18 cellular contexts compared by ENCODE assay signal in the genomic region with DNA sequence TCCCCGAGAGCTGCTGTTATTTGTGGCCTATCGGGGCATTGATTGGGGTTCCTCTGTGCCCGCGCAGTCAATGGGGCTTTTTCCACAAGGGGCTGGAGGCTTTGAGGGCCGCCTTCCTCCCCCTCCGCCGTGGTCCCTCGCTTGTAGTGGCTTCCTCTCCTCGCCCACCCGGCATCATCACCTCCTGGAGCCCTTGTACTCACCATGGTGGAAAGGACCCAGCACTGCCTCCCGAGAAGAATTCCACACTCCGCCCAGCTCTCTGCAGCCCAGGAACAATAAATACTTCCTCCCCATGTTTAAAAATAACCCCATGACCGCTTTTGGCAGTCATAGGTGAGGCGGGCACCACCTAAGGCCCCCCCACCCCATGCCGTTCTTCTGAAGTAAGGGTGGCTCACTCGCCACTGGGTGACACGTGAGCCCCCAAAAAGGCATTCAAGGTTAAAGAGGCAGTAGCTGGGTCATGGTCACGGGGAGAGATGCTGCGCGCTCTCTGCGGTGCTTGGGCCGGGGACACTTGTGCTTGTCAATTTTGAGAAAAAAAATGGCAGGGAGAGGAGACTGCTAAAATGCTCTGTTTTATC. TPM values are rescaled to one million over a fixed set of nuclear protein-coding genes. Genes with fewer than 3 reads are reported as not detected.
"Had no signal": no experiment of that assay in that cellular context is flagged by ENCODE, and none has a peak within 500 bp of the region (broad histone marks: within the 10 kb centered on the region; RNA-seq: fewer than 3 reads in every experiment).

MYL2 (minus strand) TSS at position 256 of the 587 bp plus-strand sequence; CDS start at position 206, 50 bp downstream.

- H3K4me1 Mint-ChIP-seq: activated CD4-positive, alpha-beta T cell treated with anti-CD3 and anti-CD28 coated beads, Interleukin-2, amount 10 ng/mL, durations not matched to agents 7 days and 5 days; stimulated activated naive CD8-positive, alpha-beta T cell treated with anti-CD3 and anti-CD28 coated beads, Interleukin-15, amount 100 ng/mL, for 72 hours had no signal

- H3K9me3 ChIP-seq: breast epithelium, upper lobe of left lung had no signal

- H3K27ac ChIP-seq: breast epithelium, upper lobe of left lung had no signal

- H3K27ac Mint-ChIP-seq: activated CD4-positive, alpha-beta T cell treated with anti-CD3 and anti-CD28 coated beads, Interleukin-2, amount 10 ng/mL, durations not matched to agents 7 days and 5 days; activated T-cell treated with anti-CD3 and anti-CD28 coated beads, Interleukin-2, amount 50 U/mL, for 72 hours had no signal

- H3K4me3 ChIP-seq: breast epithelium, upper lobe of left lung had no signal

- H3K4me3 Mint-ChIP-seq: activated CD4-positive, alpha-beta T cell treated with anti-CD3 and anti-CD28 coated beads, Interleukin-2, amount 10 ng/mL, durations not matched to agents 7 days and 5 days; activated T-cell treated with anti-CD3 and anti-CD28 coated beads, Interleukin-2, amount 50 U/mL, for 72 hours; stimulated activated naive CD8-positive, alpha-beta T cell treated with anti-CD3 and anti-CD28 coated beads, Interleukin-15, amount 100 ng/mL, for 72 hours had no signal

- H3K27me3 ChIP-seq: upper lobe of left lung had no signal

- H3K9me3 Mint-ChIP-seq: activated CD4-positive, alpha-beta T cell treated with anti-CD3 and anti-CD28 coated beads, Interleukin-2, amount 10 ng/mL, durations not matched to agents 7 days and 5 days; activated T-cell treated with anti-CD3 and anti-CD28 coated beads, Interleukin-2, amount 50 U/mL, for 72 hours; stimulated activated naive CD8-positive, alpha-beta T cell treated with anti-CD3 and anti-CD28 coated beads, Interleukin-15, amount 100 ng/mL, for 72 hours had no signal

- H3K27me3 Mint-ChIP-seq: activated CD4-positive, alpha-beta T cell treated with anti-CD3 and anti-CD28 coated beads, Interleukin-2, amount 10 ng/mL, durations not matched to agents 7 days and 5 days had no signal

- H3K36me3 ChIP-seq: breast epithelium, upper lobe of left lung had no signal

- DNase-seq: activated CD4-positive, alpha-beta T cell treated with anti-CD3 and anti-CD28 coated beads, Interleukin-2, amount 10 ng/mL, durations not matched to agents 7 days and 5 days; activated CD8-positive, alpha-beta memory T cell treated with anti-CD3 and anti-CD28 coated beads, Interleukin-2, amount 50 U/mL, for 48 hours; activated gamma-delta T cell; activated T-cell treated with anti-CD3 and anti-CD28 coated beads, Interleukin-2, amount 50 U/mL, for 72 hours; aorta; dermis blood vessel endothelial cell; erythroblast; hippocampal formation; retina; stimulated activated naive CD8-positive, alpha-beta T cell treated with anti-CD3 and anti-CD28 coated beads, Interleukin-15, amount 100 ng/mL, for 72 hours; T-helper 9 cell; upper lobe of left lung had no signal

- ATAC-seq: activated T-cell treated with anti-CD3 and anti-CD28 coated beads, Interleukin-2, amount 50 U/mL, for 72 hours; stimulated activated naive CD8-positive, alpha-beta T cell treated with anti-CD3 and anti-CD28 coated beads, Interleukin-15, amount 100 ng/mL, for 72 hours had no signal

- H3K4me1 ChIP-seq: breast epithelium, upper lobe of left lung had no signal

- FAIRE-seq: keratinocyte had no signal

RNA-seq across cellular contexts. Expression of gene MYL2, which starts in this region (rescaled TPM):
- total RNA-seq: activated CD4-positive, alpha-beta T cell treated with anti-CD3 and anti-CD28 coated beads, Interleukin-2, amount 10 ng/mL, durations not matched to agents 7 days and 5 days; activated T-cell treated with anti-CD3 and anti-CD28 coated beads, Interleukin-2, amount 50 U/mL, for 72 hours; breast epithelium; chondrocyte; lower leg skin; mesenteric fat pad; temporal lobe; upper lobe of left lung had no signal
